In the genomic region with DNA sequence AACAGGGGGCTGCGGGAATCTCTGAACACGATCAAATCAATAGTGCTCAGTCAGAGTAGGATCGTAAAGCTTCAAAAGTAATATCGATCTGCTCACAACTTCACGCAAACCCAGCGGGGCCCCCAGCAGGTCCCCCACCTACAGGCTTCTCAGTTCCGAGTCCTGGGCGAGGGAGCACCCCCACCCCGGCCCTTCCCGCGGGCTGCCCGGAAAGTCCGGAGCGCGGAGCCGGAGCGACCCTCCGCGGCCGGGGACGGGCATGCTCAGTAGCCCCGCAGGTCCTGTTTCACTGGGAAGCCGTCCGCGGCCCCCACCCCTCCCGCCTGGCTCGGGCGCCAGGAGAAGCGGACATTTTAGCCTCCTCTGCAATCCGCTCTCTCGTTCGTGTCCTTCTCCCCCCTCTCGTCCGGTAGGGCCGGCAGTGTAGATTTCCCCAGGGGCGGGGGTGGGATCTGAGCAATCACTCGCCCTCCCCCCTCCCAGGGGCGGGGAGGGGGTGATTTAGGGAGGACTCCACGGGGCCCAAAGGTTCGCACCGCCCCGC, we compare ENCODE assay signal across 8 cellular contexts. TPM values are rescaled to one million over a fixed set of nuclear protein-coding genes. Genes with fewer than 3 reads are reported as not detected.
DNase-seq lines count a peak whose midpoint lies in the region; ATAC-seq and TF ChIP-seq lines count a peak whose summit lies in the region.

No MANE protein-coding gene starts in this region.

- TF ChIP-seq CTCF in GM12874 (IDR thresholded peaks at IDR 0.05; ENCODE audit: insufficient read depth, low read depth, low read length), result peak; percentile 29; the same call in 1 of the 2 replicates

- ATAC-seq in HG03045 (IDR thresholded peaks at IDR 0.05; ENCODE audit: unreplicated experiment) (peak; percentile 28), left lobe of liver (peak; percentile 64), GM21576 (IDR thresholded peaks at IDR 0.05; ENCODE audit: unreplicated experiment) (no peak)

- DNase-seq in NCI-H2227 (lab: John Stamatoyannopoulos, UW; ENCODE audit: unreplicated experiment) (peak; percentile 92), dermis microvascular lymphatic vessel endothelial cell (ENCODE audit: low read depth in 2 of 2) (peak; percentile 48 to 65), left lobe of liver (ENCODE audit: low spot score) (peak; percentile 90)
- peak; percentile 13 for DNase-seq in activated CD4-positive, alpha-beta T cell treated with anti-CD3 and anti-CD28 coated beads for 1 hour
- peak; percentile 34 for DNase-seq in stimulated activated CD4-positive, alpha-beta T cell treated with anti-CD3 and anti-CD28 coated beads, Interleukin-1b, Interleukin-23, amount 100 ng/mL, for 48 hours

RNA-seq across cellular contexts. Expression of gene SPRED2, which starts 3.3 kb away (rescaled TPM):
- 1.5 and 3.0 TPM in 2 replicates for total RNA-seq in dermis microvascular lymphatic vessel endothelial cell
- total RNA-seq in left lobe of liver, result 17.3 TPM

Comparison
In these comparisons a context has a peak if more than half of its experiments do, and no peak if none do; other contexts are left out.
1. DNase-seq: peak in every context shown above with its lines; median percentile 92 in NCI-H2227; 90 in left lobe of liver; 56 in dermis microvascular lymphatic vessel endothelial cell; 34 in stimulated activated CD4-positive, alpha-beta T cell treated with anti-CD3 and anti-CD28 coated beads, Interleukin-1b, Interleukin-23, amount 100 ng/mL, for 48 hours; 13 in activated CD4-positive, alpha-beta T cell treated with anti-CD3 and anti-CD28 coated beads for 1 hour.